Comparison of ENCODE assay signal across 8 cellular contexts in genomic region chr1:144560717-144561246, GRCh38. TPM values are rescaled to one million over a fixed set of nuclear protein-coding genes. Genes with fewer than 3 reads are reported as not detected.
A peak's percentile ranks its signal among the peaks of the same experiment; 100 is the strongest.
DNase-seq lines count a peak whose midpoint lies in the region; ATAC-seq and TF ChIP-seq lines count a peak whose summit lies in the region.
"Not testable (repeated sequence)": the region's sequence is repeated elsewhere in the genome, so short reads cannot be mapped to it uniquely, and the experiment has no call there.

No MANE protein-coding gene starts in this region.

- peak overlapping the region; percentile 92 for H3K27ac Mint-ChIP-seq in natural killer cell treated with Interleukin-12 subunit alpha and Interleukin-12 subunit beta and Interleukin-15 and Interleukin-18, amount 100 ng/mL, for 72 hours

- peak; percentile 69 for ATAC-seq in GM21737 (IDR thresholded peaks at IDR 0.05; ENCODE audit: unreplicated experiment)
- ATAC-seq in natural killer cell treated with Interleukin-12 subunit alpha and Interleukin-12 subunit beta and Interleukin-15 and Interleukin-18, amount 100 ng/mL, for 72 hours: peak; percentile 69 to 73

- not testable (repeated sequence) for H3K4me1 Mint-ChIP-seq in natural killer cell treated with Interleukin-12 subunit alpha and Interleukin-12 subunit beta and Interleukin-15 and Interleukin-18, amount 100 ng/mL, for 72 hours (ENCODE audit: low read depth in 2 of 2)

- H3K27me3 Mint-ChIP-seq in natural killer cell treated with Interleukin-12 subunit alpha and Interleukin-12 subunit beta and Interleukin-15 and Interleukin-18, amount 100 ng/mL, for 72 hours: not testable (repeated sequence)

- not testable (repeated sequence) for H3K4me2 ChIP-seq in Karpas-422 (ENCODE audit: low read depth, low read length, poor library complexity, severe bottlenecking)
- H3K4me2 ChIP-seq in SU-DHL-6 (ENCODE audit: low read depth, low read length, poor library complexity, severe bottlenecking): peak overlapping the region; percentile 34

- H2AFZ ChIP-seq in Karpas-422 (ENCODE audit: low read length); SU-DHL-6 (ENCODE audit: low read depth, low read length, severe bottlenecking): not testable (repeated sequence)

- H3K4me3 ChIP-seq in Karpas-422 (ENCODE audit: low read length); SU-DHL-6 (ENCODE audit: insufficient read depth, low read length, poor library complexity, severe bottlenecking): not testable (repeated sequence)
- H3K4me3 ChIP-seq in fibroblast of pulmonary artery (replicated peaks; ENCODE audit: low read depth, low read length): peak overlapping the region; percentile 37

- H4K20me1 ChIP-seq in Karpas-422 (ENCODE audit: insufficient read depth, low read depth, low read length); SU-DHL-6 (ENCODE audit: low read depth, low read length): not testable (repeated sequence)

- peak overlapping the region; percentile 59 for H3K9ac ChIP-seq in Karpas-422 (ENCODE audit: low read length)
- H3K9ac ChIP-seq in SU-DHL-6 (ENCODE audit: low read length): peak overlapping the region; percentile 48

- H3K4me3 Mint-ChIP-seq in natural killer cell treated with Interleukin-12 subunit alpha and Interleukin-12 subunit beta and Interleukin-15 and Interleukin-18, amount 100 ng/mL, for 72 hours: peak overlapping the region; percentile 61

- not testable (repeated sequence) for H3K79me2 ChIP-seq in Karpas-422 (ENCODE audit: low read length); SU-DHL-6 (ENCODE audit: insufficient read depth, low read length)

- H3K36me3 Mint-ChIP-seq in natural killer cell treated with Interleukin-12 subunit alpha and Interleukin-12 subunit beta and Interleukin-15 and Interleukin-18, amount 100 ng/mL, for 72 hours: not testable (repeated sequence)

- TF ChIP-seq CTCF in SU-DHL-6 (IDR thresholded peaks at IDR 0.05; ENCODE audit: insufficient read depth, low read length, poor library complexity, severe bottlenecking); fibroblast of pulmonary artery (IDR thresholded peaks at IDR 0.05; ENCODE audit: low read length, missing control alignments): not testable (repeated sequence)

- not testable (repeated sequence) for H3K9me3 ChIP-seq in Karpas-422 (ENCODE audit: low read length); SU-DHL-6 (ENCODE audit: insufficient read depth, low read length)

- not testable (repeated sequence) for H3K4me1 ChIP-seq in Karpas-422 (ENCODE audit: low read length)

- H3K36me3 ChIP-seq in Karpas-422 (ENCODE audit: insufficient read depth, low read length); SU-DHL-6 (ENCODE audit: low read length): not testable (repeated sequence)

- DNase-seq in DMS 273 treated with DMSO at 0.1 percent for 48 hours (lab: John Stamatoyannopoulos, UW) (peak; percentile 25), Karpas-422 (peak; percentile 72), fibroblast of pulmonary artery (ENCODE audit: low read depth) (peak; percentile 94)
- peak; percentile 71 for DNase-seq in activated naive CD4-positive, alpha-beta T cell treated with Interleukin-2 at 50 U/mL for 16 hours
- peak; percentile 65 for DNase-seq in natural killer cell treated with Interleukin-12 subunit alpha and Interleukin-12 subunit beta and Interleukin-15 and Interleukin-18, amount 100 ng/mL, for 72 hours (ENCODE audit: low spot score)
- peak; percentile 48 to 58 for DNase-seq in stimulated activated CD8-positive, alpha-beta memory T cell treated with anti-CD3 and anti-CD28 coated beads, Interleukin-7, amount 100 ng/mL, for 4 hours (ENCODE audit: low read depth in 2 of 2)

- H3K9me3 Mint-ChIP-seq in natural killer cell treated with Interleukin-12 subunit alpha and Interleukin-12 subunit beta and Interleukin-15 and Interleukin-18, amount 100 ng/mL, for 72 hours: not testable (repeated sequence)

- H3K27ac ChIP-seq in Karpas-422 (ENCODE audit: low read length) (peak overlapping the region; percentile 66), SU-DHL-6 (ENCODE audit: low read depth, low read length) (peak overlapping the region; percentile 70)

- H3F3A ChIP-seq in SU-DHL-6 (ENCODE audit: insufficient read depth): not testable (repeated sequence)

- H3K9me2 ChIP-seq in Karpas-422 (replicated peaks; ENCODE audit: insufficient read depth, low read length); SU-DHL-6 (replicated peaks; ENCODE audit: insufficient read depth, low read length): not testable (repeated sequence)

- H3K27me3 ChIP-seq in Karpas-422 (ENCODE audit: low read length); SU-DHL-6 (ENCODE audit: low read length): not testable (repeated sequence)

RNA-seq across cellular contexts. Expression of gene PPIAL4F, which starts 31.9 kb away (rescaled TPM):
- total RNA-seq in Karpas-422 (2014; rRNA removed; shearing (Covaris generic); ENCODE audit: low replicate concordance): not detected in 2 replicates
- not detected for total RNA-seq in natural killer cell treated with Interleukin-12 subunit alpha and Interleukin-12 subunit beta and Interleukin-15 and Interleukin-18, amount 100 ng/mL, for 72 hours

Comparison
In these comparisons a context has a peak if more than half of its experiments do, and no peak if none do; other contexts are left out.
1. DNase-seq: peak in every context shown above with its lines; median percentile 94 in fibroblast of pulmonary artery; 72 in Karpas-422; 71 in activated naive CD4-positive, alpha-beta T cell treated with Interleukin-2 at 50 U/mL for 16 hours; 65 in natural killer cell treated with Interleukin-12 subunit alpha and Interleukin-12 subunit beta and Interleukin-15 and Interleukin-18, amount 100 ng/mL, for 72 hours; 53 in stimulated activated CD8-positive, alpha-beta memory T cell treated with anti-CD3 and anti-CD28 coated beads, Interleukin-7, amount 100 ng/mL, for 4 hours; 25 in DMS 273 treated with DMSO at 0.1 percent for 48 hours.